Comparison of ENCODE assay signal across 8 cellular contexts in genomic region chr14:69005432-69006148, GRCh38. TPM values are rescaled to one million over a fixed set of nuclear protein-coding genes. Genes with fewer than 3 reads are reported as not detected.
DNase-seq lines count a peak whose midpoint lies in the region; ATAC-seq, FAIRE-seq and TF ChIP-seq lines count a peak whose summit lies in the region.

No MANE protein-coding gene starts in this region.

- H4K20me1 ChIP-seq in keratinocyte (ENCODE audit: control insufficient read depth, extremely low read depth, insufficient read depth, low read length), result no peaks in the 10 kb centered on the region

- no peak overlapping the region for H3K27ac Mint-ChIP-seq in activated CD8-positive, alpha-beta T cell treated with anti-CD3 and anti-CD28 coated beads for 36 hours

- no peak overlapping the region for H2AFZ ChIP-seq in keratinocyte (ENCODE audit: control insufficient read depth, low read length)

- CTCF ChIA-PET in activated CD8-positive, alpha-beta T cell treated with anti-CD3 and anti-CD28 coated beads for 36 hours (lab: Charles Lee), result interaction anchor here (0.5 to 1.9 kb wide), 2 partner anchors 94 to 112 kb away, joined by 3 to 5 read pairs; no protein-coding TSS in a partner anchor

- intact Hi-C loops in upper lobe of right lung (cut with DNase I), result no loop called here
- intact Hi-C loops in activated CD8-positive, alpha-beta T cell treated with anti-CD3 and anti-CD28 coated beads for 36 hours (cut with micrococcal nuclease), result no loop called here

- no peak overlapping the region for H3K9ac ChIP-seq in keratinocyte (ENCODE audit: control insufficient read depth, extremely low read depth, insufficient read depth, low read length)

- POLR2A ChIA-PET in activated CD8-positive, alpha-beta T cell treated with anti-CD3 and anti-CD28 coated beads for 36 hours (lab: Charles Lee), result interaction anchor here (1.2 kb wide), 1 partner anchor 60 kb away, joined by 3 read pairs; no protein-coding TSS in a partner anchor

- FAIRE-seq in keratinocyte (lab: Jason Lieb, UNC), result peak; percentile 99

- H3K9me3 ChIP-seq in keratinocyte (ENCODE audit: control insufficient read depth, low read depth, low read length) (no peaks in the 10 kb centered on the region), upper lobe of right lung (no peaks in the 10 kb centered on the region)

- no peak overlapping the region for H3K4me3 ChIP-seq in astrocyte of the spinal cord (ENCODE audit: low read depth, low read length)
- peak overlapping the region in 1 of 3 experiments; percentile 23 for H3K4me3 ChIP-seq in keratinocyte (ENCODE audit: control insufficient read depth in 2 of 3, extremely low read depth in 1 of 3, insufficient read depth in 2 of 3, low read depth in 1 of 3, low read length in 3 of 3)
- no peak overlapping the region for H3K4me3 ChIP-seq in upper lobe of right lung

- H3K27ac ChIP-seq in keratinocyte (ENCODE audit: control insufficient read depth, insufficient read depth, low read length) (no peak overlapping the region), upper lobe of right lung (no peak overlapping the region)

- dilution Hi-C loops in keratinocyte (cut with MboI; ENCODE audit: extremely low pct_ligation_motif_present, low sequenced_read_pairs), result no loop called here

- DNase-seq in SIG-M5 treated with dmso at 0.1 percent for 504 hours (lab: John Stamatoyannopoulos, UW; ENCODE audit: unreplicated experiment) (peak; percentile 11), SIG-M5 (lab: John Stamatoyannopoulos, UW) (no peak), astrocyte of the spinal cord (ENCODE audit: low read depth, low spot score) (peak; percentile 93), keratinocyte (ENCODE audit: low read depth, low spot score) (peak; percentile 70), upper lobe of right lung (no peak), activated gamma-delta T cell treated with Interleukin-2 at 50 U/mL for 16 hours (no peak)
- DNase-seq in activated CD8-positive, alpha-beta T cell treated with anti-CD3 and anti-CD28 coated beads for 36 hours, result no peak
- no peak for DNase-seq in activated CD4-positive, alpha-beta T cell treated with anti-CD3 and anti-CD28 coated beads for 1 hour

- peaks cover 5% of the 10 kb centered on the region for H3K27me3 ChIP-seq in keratinocyte (ENCODE audit: control insufficient read depth, extremely low read depth, insufficient read depth, low read length)
- H3K27me3 ChIP-seq in upper lobe of right lung, result no peaks in the 10 kb centered on the region

- peak overlapping the region; percentile 71 for H3K4me2 ChIP-seq in keratinocyte (ENCODE audit: control insufficient read depth, extremely low read depth, insufficient read depth, low read depth, low read length)

- H3K79me2 ChIP-seq in keratinocyte (ENCODE audit: control insufficient read depth, insufficient read depth, low read length), result no peaks in the 10 kb centered on the region

- no peaks in the 10 kb centered on the region for H3K9me3 Mint-ChIP-seq in activated CD8-positive, alpha-beta T cell treated with anti-CD3 and anti-CD28 coated beads for 36 hours

- H3K4me1 Mint-ChIP-seq in activated CD8-positive, alpha-beta T cell treated with anti-CD3 and anti-CD28 coated beads for 36 hours (ENCODE audit: low read depth), result peaks cover 1% of the 10 kb centered on the region

- H3K4me1 ChIP-seq in keratinocyte (ENCODE audit: control insufficient read depth, extremely low read depth, insufficient read depth, low read length), result peaks cover 15% of the 10 kb centered on the region
- peaks cover 4% of the 10 kb centered on the region for H3K4me1 ChIP-seq in upper lobe of right lung

- no peaks in the 10 kb centered on the region for H3K36me3 Mint-ChIP-seq in activated CD8-positive, alpha-beta T cell treated with anti-CD3 and anti-CD28 coated beads for 36 hours (ENCODE audit: low read depth)

- ATAC-seq in upper lobe of right lung, result peak; percentile 54
- ATAC-seq in activated CD8-positive, alpha-beta T cell treated with anti-CD3 and anti-CD28 coated beads for 36 hours, result no peak

- in situ Hi-C loops in astrocyte of the spinal cord (cut with HindIII; ENCODE audit: low sequenced_read_pairs), result no loop called here

- TF ChIP-seq CTCF in astrocyte of the spinal cord (IDR thresholded peaks at IDR 0.05; ENCODE audit: low read depth, low read length) (no peak), keratinocyte (optimal IDR thresholded peaks at IDR 0.05 in 1 of 3, IDR thresholded peaks at IDR 0.05 in 1 of 3, conservative IDR thresholded peaks at IDR 0.05 in 1 of 3; ENCODE audit: extremely low read depth in 1 of 3, insufficient read depth in 2 of 3, low read length in 3 of 3) (no peak), upper lobe of right lung (IDR thresholded peaks at IDR 0.05) (no peak)
- TF ChIP-seq CTCF in activated CD8-positive, alpha-beta T cell treated with anti-CD3 and anti-CD28 coated beads for 36 hours (IDR thresholded peaks at IDR 0.05), result no peak

- H3K4me3 Mint-ChIP-seq in activated CD8-positive, alpha-beta T cell treated with anti-CD3 and anti-CD28 coated beads for 36 hours, result no peak overlapping the region

- H3K36me3 ChIP-seq in keratinocyte (ENCODE audit: control insufficient read depth in 2 of 2, extremely low read depth in 1 of 2, insufficient read depth in 2 of 2, low read length in 2 of 2), result no peaks in the 10 kb centered on the region
- no peaks in the 10 kb centered on the region for H3K36me3 ChIP-seq in upper lobe of right lung

- H3K27me3 Mint-ChIP-seq in activated CD8-positive, alpha-beta T cell treated with anti-CD3 and anti-CD28 coated beads for 36 hours, result peaks cover 2% of the 10 kb centered on the region

- no peaks in the 10 kb centered on the region for H3K9me1 ChIP-seq in keratinocyte (ENCODE audit: control insufficient read depth, extremely low read depth, insufficient read depth, low read length)

RNA-seq across cellular contexts. Expression of gene ACTN1, which starts 26.5 kb away (rescaled TPM):
- 394 to 1,027 TPM (median 558 TPM) in 3 replicates for polyA plus RNA-seq in keratinocyte
- 195 TPM for polyA plus RNA-seq in keratinocyte (2011; ENCODE audit: low read depth)
- polyA plus RNA-seq in keratinocyte (2011; cell fraction: cytosol; rRNA removed), result 508 and 647 TPM in 2 replicates
- polyA plus RNA-seq in keratinocyte (2011; cell fraction: nucleus; rRNA removed), result 807 and 940 TPM in 2 replicates
- polyA plus RNA-seq in keratinocyte (2012; ENCODE audit: low replicate concordance), result 200 and 858 TPM in 2 replicates
- 613 to 2,215 TPM (median 836 TPM) in 3 replicates for polyA minus RNA-seq in keratinocyte
- polyA minus RNA-seq in keratinocyte (2011; cell fraction: cytosol; rRNA and poly(A)+ RNA removed), result 1,064 TPM
- polyA minus RNA-seq in keratinocyte (2011; cell fraction: nucleus; rRNA and poly(A)+ RNA removed), result 724 and 945 TPM in 2 replicates
- total RNA-seq in upper lobe of right lung, result 177 TPM
- total RNA-seq in activated CD8-positive, alpha-beta T cell treated with anti-CD3 and anti-CD28 coated beads for 36 hours, result 100 to 1,000 TPM; 214 TPM

Comparison
In these comparisons a context has a peak if more than half of its experiments do, and no peak if none do; other contexts are left out.
1. DNase-seq: peak in SIG-M5 treated with dmso at 0.1 percent for 504 hours (single experiment), astrocyte of the spinal cord (single experiment) and keratinocyte (single experiment); none in SIG-M5 (single experiment), upper lobe of right lung (single experiment), activated CD8-positive, alpha-beta T cell treated with anti-CD3 and anti-CD28 coated beads for 36 hours (single experiment), activated CD4-positive, alpha-beta T cell treated with anti-CD3 and anti-CD28 coated beads for 1 hour (single experiment) and activated gamma-delta T cell treated with Interleukin-2 at 50 U/mL for 16 hours (single experiment).